ENCODE assay signal across 16 cellular contexts in genomic region chr3:37986479-37987314, GRCh38. TPM values are rescaled to one million over a fixed set of nuclear protein-coding genes. Genes with fewer than 3 reads are reported as not detected.
A peak's percentile ranks its signal among the peaks of the same experiment; 100 is the strongest.
DNase-seq lines count a peak whose midpoint lies in the region; ATAC-seq, FAIRE-seq and TF ChIP-seq lines count a peak whose summit lies in the region.
"Had no signal": no experiment of that assay in that cellular context is flagged by ENCODE, and none has a peak within 500 bp of the region (broad histone marks: within the 10 kb centered on the region; RNA-seq: fewer than 3 reads in every experiment).

No MANE protein-coding gene starts in this region.

- 85% methylated on average over 12 of the region's 12 CpGs for WGBS in right cardiac atrium
- WGBS in lung, 2 donors: 61 to 74% methylated on average over 12 of the region's 12 CpGs

- H3K36me3 ChIP-seq in lung (ENCODE audit: control insufficient read depth in 2 of 2, insufficient read depth in 2 of 2, low read length in 2 of 2) (peaks cover 0 to 5% of the 10 kb centered on the region in 2 donors), brain microvascular endothelial cell (replicated peaks) (peaks cover 2% of the 10 kb centered on the region)

- H3K36me3 Mint-ChIP-seq in activated T-helper 2 cell treated with anti-CD3 and anti-CD28 coated beads, Interferon-gamma antibody, Interleukin-2, Interleukin-4, amounts not matched to agents 10 μg/mL and 5 μg/mL and 100 μg/mL, durations not matched to agents 14 hours and 24 hours and 36 hours (ENCODE audit: low read depth): no peaks in the 10 kb centered on the region
- H3K36me3 Mint-ChIP-seq: activated naive CD8-positive, alpha-beta T cell treated with anti-CD3 and anti-CD28 coated beads, Interleukin-2, amount 10 ng/mL, durations not matched to agents 7 days and 5 days; T-cell had no signal

- in situ Hi-C loops in brain microvascular endothelial cell (cut with HindIII; ENCODE audit: low pct_ligation_motif_present, low sequenced_read_pairs): no loop called here

- no peak for TF ChIP-seq CTCF in VCaP (conservative IDR thresholded peaks at IDR 0.05)
- no peak for TF ChIP-seq CTCF in lung (IDR thresholded peaks at IDR 0.05; ENCODE audit: control extremely low read depth, extremely low read depth)
- no peak for TF ChIP-seq CTCF in brain microvascular endothelial cell (IDR thresholded peaks at IDR 0.05; ENCODE audit: low read depth, low read length, missing control alignments)

- no peaks in the 10 kb centered on the region for H3K9me3 ChIP-seq in right cardiac atrium (ENCODE audit: control insufficient read depth, low read length)
- H3K9me3 ChIP-seq in lung (ENCODE audit: control insufficient read depth in 2 of 2, insufficient read depth in 1 of 2, low read length in 1 of 2): no peaks in the 10 kb centered on the region
- H3K9me3 ChIP-seq: right atrium auricular region had no signal

- FAIRE-seq in urothelium cell line (lab: Jason Lieb, UNC): peak; percentile 53

- H3K4me1 Mint-ChIP-seq in activated T-helper 2 cell treated with anti-CD3 and anti-CD28 coated beads, Interferon-gamma antibody, Interleukin-2, Interleukin-4, amounts not matched to agents 10 μg/mL and 5 μg/mL and 100 μg/mL, durations not matched to agents 14 hours and 24 hours and 36 hours (ENCODE audit: low read depth): no peaks in the 10 kb centered on the region
- H3K4me1 Mint-ChIP-seq: activated CD4-positive, alpha-beta memory T cell treated with anti-CD3 and anti-CD28 coated beads, Interleukin-2, amount 10 ng/mL, durations not matched to agents 7 days and 5 days; activated naive CD8-positive, alpha-beta T cell treated with anti-CD3 and anti-CD28 coated beads, Interleukin-2, amount 10 ng/mL, durations not matched to agents 7 days and 5 days had no signal

- ATAC-seq in right cardiac atrium (peak; percentile 7 to 16), left cardiac atrium (no peak), lung (ENCODE audit: insufficient read depth, low FRiP score) (peak; percentile 76), HG02763 (IDR thresholded peaks at IDR 0.05; ENCODE audit: unreplicated experiment) (no peak)
- ATAC-seq: T-cell had no signal

- no peaks in the 10 kb centered on the region for H3K27me3 Mint-ChIP-seq in activated T-helper 2 cell treated with anti-CD3 and anti-CD28 coated beads, Interferon-gamma antibody, Interleukin-2, Interleukin-4, amounts not matched to agents 10 μg/mL and 5 μg/mL and 100 μg/mL, durations not matched to agents 14 hours and 24 hours and 36 hours (ENCODE audit: low read depth)
- H3K27me3 Mint-ChIP-seq: activated naive CD8-positive, alpha-beta T cell treated with anti-CD3 and anti-CD28 coated beads, Interleukin-2, amount 10 ng/mL, durations not matched to agents 7 days and 5 days; T-cell had no signal

- no peak overlapping the region for H3K27ac Mint-ChIP-seq in activated T-helper 2 cell treated with anti-CD3 and anti-CD28 coated beads, Interferon-gamma antibody, Interleukin-2, Interleukin-4, amounts not matched to agents 10 μg/mL and 5 μg/mL and 100 μg/mL, durations not matched to agents 14 hours and 24 hours and 36 hours
- H3K27ac Mint-ChIP-seq: activated CD4-positive, alpha-beta memory T cell treated with anti-CD3 and anti-CD28 coated beads, Interleukin-2, amount 10 ng/mL, durations not matched to agents 7 days and 5 days; activated naive CD8-positive, alpha-beta T cell treated with anti-CD3 and anti-CD28 coated beads, Interleukin-2, amount 10 ng/mL, durations not matched to agents 7 days and 5 days; T-cell had no signal

- H3K27me3 ChIP-seq in right cardiac atrium (ENCODE audit: control insufficient read depth, insufficient read depth) (no peaks in the 10 kb centered on the region), lung (ENCODE audit: control insufficient read depth, insufficient read depth) (no peaks in the 10 kb centered on the region), brain microvascular endothelial cell (replicated peaks) (no peaks in the 10 kb centered on the region)
- H3K27me3 ChIP-seq: right atrium auricular region had no signal

- H3K27ac ChIP-seq in right cardiac atrium (ENCODE audit: low read length): no peak overlapping the region
- H3K27ac ChIP-seq in VCaP: peak overlapping the region; percentile 90
- H3K27ac ChIP-seq in lung (ENCODE audit: low read depth in 1 of 2, low read length in 1 of 2): peak overlapping the region in 1 of 2 donors; percentile 7
- H3K27ac ChIP-seq in brain microvascular endothelial cell: no peak overlapping the region

- no peaks in the 10 kb centered on the region for H3K9me3 Mint-ChIP-seq in activated T-helper 2 cell treated with anti-CD3 and anti-CD28 coated beads, Interferon-gamma antibody, Interleukin-2, Interleukin-4, amounts not matched to agents 10 μg/mL and 5 μg/mL and 100 μg/mL, durations not matched to agents 14 hours and 24 hours and 36 hours
- H3K9me3 Mint-ChIP-seq: activated CD4-positive, alpha-beta memory T cell treated with anti-CD3 and anti-CD28 coated beads, Interleukin-2, amount 10 ng/mL, durations not matched to agents 7 days and 5 days; activated naive CD8-positive, alpha-beta T cell treated with anti-CD3 and anti-CD28 coated beads, Interleukin-2, amount 10 ng/mL, durations not matched to agents 7 days and 5 days; T-cell had no signal

- H3K4me3 ChIP-seq in right cardiac atrium (ENCODE audit: low read length) (no peak overlapping the region), lung (no peak overlapping the region), brain microvascular endothelial cell (ENCODE audit: low read depth, low read length) (no peak overlapping the region)
- H3K4me3 ChIP-seq: right atrium auricular region had no signal

- H3K4me1 ChIP-seq in right cardiac atrium (ENCODE audit: control insufficient read depth, insufficient read depth, low read length) (no peaks in the 10 kb centered on the region), lung (ENCODE audit: control insufficient read depth in 2 of 2, insufficient read depth in 2 of 2, low read length in 2 of 2) (peaks cover 0 to 10% of the 10 kb centered on the region in 2 donors)

- H3K4me3 Mint-ChIP-seq in activated T-helper 2 cell treated with anti-CD3 and anti-CD28 coated beads, Interferon-gamma antibody, Interleukin-2, Interleukin-4, amounts not matched to agents 10 μg/mL and 5 μg/mL and 100 μg/mL, durations not matched to agents 14 hours and 24 hours and 36 hours (ENCODE audit: low read depth): no peak overlapping the region
- H3K4me3 Mint-ChIP-seq: activated CD4-positive, alpha-beta memory T cell treated with anti-CD3 and anti-CD28 coated beads, Interleukin-2, amount 10 ng/mL, durations not matched to agents 7 days and 5 days; activated naive CD8-positive, alpha-beta T cell treated with anti-CD3 and anti-CD28 coated beads, Interleukin-2, amount 10 ng/mL, durations not matched to agents 7 days and 5 days; T-cell had no signal

- intact Hi-C loops in right cardiac atrium (cut with DNase I): no loop called here
- intact Hi-C loops in left cardiac atrium (cut with DNase I): no loop called here
- intact Hi-C loops in activated T-helper 2 cell treated with anti-CD3 and anti-CD28 coated beads, Interferon-gamma antibody, Interleukin-2, Interleukin-4, amounts not matched to agents 10 μg/mL and 5 μg/mL and 100 μg/mL, durations not matched to agents 14 hours and 24 hours and 36 hours (cut with micrococcal nuclease): no loop called here

- peak in 1 of 3 donors; percentile 46 for DNase-seq in right cardiac atrium
- DNase-seq in left cardiac atrium: no peak
- peak; percentile 87 for DNase-seq in lung (ENCODE audit: low spot score)
- DNase-seq in urothelium cell line (ENCODE audit: low spot score): no peak
- no peak for DNase-seq in activated T-helper 2 cell treated with anti-CD3 and anti-CD28 coated beads, Interferon-gamma antibody, Interleukin-2, Interleukin-4, amounts not matched to agents 10 μg/mL and 5 μg/mL and 100 μg/mL, durations not matched to agents 14 hours and 24 hours and 36 hours (ENCODE audit: low spot score)
- no peak for DNase-seq in brain microvascular endothelial cell
- DNase-seq: activated CD4-positive, alpha-beta memory T cell treated with anti-CD3 and anti-CD28 coated beads, Interleukin-2, amount 10 ng/mL, durations not matched to agents 7 days and 5 days; activated naive CD8-positive, alpha-beta T cell treated with anti-CD3 and anti-CD28 coated beads, Interleukin-2, amount 10 ng/mL, durations not matched to agents 7 days and 5 days; C1 segment of cervical spinal cord; dermis blood vessel endothelial cell; mesenchymal stem cell; NK-92 treated with Interleukin-12 subunit alpha and Interleukin-12 subunit beta, amount 100 ng/mL, for 24 hours; T-cell had no signal

RNA-seq across cellular contexts. Expression of gene VILL, which starts 3.9 kb away (rescaled TPM):
- total RNA-seq in right cardiac atrium (1 to 10 TPM; 4.0 to 9.7 (median 8.8) TPM), left cardiac atrium (1 to 10 TPM; 6.1 to 6.2 TPM), lung (10 to 100 TPM; 18.2 to 26.8 TPM)
- polyA plus RNA-seq in right cardiac atrium (5.4 TPM), lung (10 to 100 TPM; 10.2 to 32.3 TPM)
- 11.8 and 12.8 TPM in 2 replicates for total RNA-seq in activated T-helper 2 cell treated with anti-CD3 and anti-CD28 coated beads, Interferon-gamma antibody, Interleukin-2, Interleukin-4, amounts not matched to agents 10 μg/mL and 5 μg/mL and 100 μg/mL, durations not matched to agents 14 hours and 24 hours and 36 hours

RNA-seq across cellular contexts. Expression of gene PLCD1, which starts 42.7 kb away (rescaled TPM):
- 10 to 100 TPM; 12.1 to 17.7 (median 15.2) TPM for total RNA-seq in right cardiac atrium
- polyA plus RNA-seq in right cardiac atrium: 11.2 TPM
- 10 to 100 TPM; 10.8 to 12.3 TPM for total RNA-seq in left cardiac atrium
- total RNA-seq in lung: 10 to 100 TPM; 21.0 to 55.3 TPM
- 10 to 100 TPM; 16.9 to 21.6 TPM for polyA plus RNA-seq in lung
- total RNA-seq in activated T-helper 2 cell treated with anti-CD3 and anti-CD28 coated beads, Interferon-gamma antibody, Interleukin-2, Interleukin-4, amounts not matched to agents 10 μg/mL and 5 μg/mL and 100 μg/mL, durations not matched to agents 14 hours and 24 hours and 36 hours: 4.3 and 6.9 TPM in 2 replicates

RNA-seq across cellular contexts. Expression of gene DLEC1, which starts 52.3 kb away (rescaled TPM):
- total RNA-seq in right cardiac atrium: 1 to 10 TPM in 1 of 4 donors, under 1 TPM in 3; 0.23 to 1.0 (median 0.61) TPM
- polyA plus RNA-seq in right cardiac atrium: 0.48 TPM
- total RNA-seq in left cardiac atrium: under 1 TPM; 0.29 to 0.82 TPM
- 10 to 100 TPM; 10.3 to 28.8 TPM for total RNA-seq in lung
- polyA plus RNA-seq in lung: 1 to 10 TPM; 4.2 to 5.7 TPM
- total RNA-seq in activated T-helper 2 cell treated with anti-CD3 and anti-CD28 coated beads, Interferon-gamma antibody, Interleukin-2, Interleukin-4, amounts not matched to agents 10 μg/mL and 5 μg/mL and 100 μg/mL, durations not matched to agents 14 hours and 24 hours and 36 hours: 0.02 and 0.16 TPM in 2 replicates

Comparison
In these comparisons a context has a peak if more than half of its experiments do, and no peak if none do; other contexts are left out.
1. ATAC-seq: peak in right cardiac atrium (2 of 2) and lung (single experiment); none in left cardiac atrium (0 of 2) and HG02763 (single experiment).